ENCODE assay signal across 9 cellular contexts in the genomic region with DNA sequence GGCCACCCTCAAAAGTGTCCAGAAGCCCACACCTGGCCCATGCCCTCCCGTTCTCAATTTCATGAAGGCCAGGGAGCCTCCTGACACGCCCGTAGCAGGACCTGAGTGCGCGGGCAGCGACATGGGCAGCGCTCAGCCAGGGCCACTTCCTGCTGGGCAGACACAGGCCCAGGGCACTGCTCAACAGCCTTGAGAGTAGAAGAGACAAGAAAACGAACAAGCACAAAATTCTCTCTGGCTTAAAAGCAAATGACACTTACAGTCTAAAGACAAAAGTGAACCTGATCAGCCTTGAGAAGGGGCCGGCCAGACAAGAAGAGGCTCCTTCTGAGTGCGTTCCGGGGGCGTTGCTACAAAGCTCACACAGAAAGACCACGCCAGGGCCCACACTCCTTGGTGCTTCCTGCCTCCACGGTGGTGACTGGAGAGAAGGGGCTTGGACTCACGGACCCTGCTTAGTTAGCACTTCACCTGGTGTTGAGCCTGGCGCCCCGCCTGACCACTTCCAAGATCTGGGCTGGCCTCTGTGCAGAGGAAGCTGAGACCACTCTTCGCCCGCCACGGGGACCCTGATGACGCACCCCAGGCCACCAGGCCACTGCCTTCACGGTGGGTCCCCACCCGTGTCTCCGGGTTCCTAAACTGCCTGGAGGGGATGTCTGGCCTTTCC. TPM values are rescaled to one million over a fixed set of nuclear protein-coding genes. Genes with fewer than 3 reads are reported as not detected.
DNase-seq lines count a peak whose midpoint lies in the region; ATAC-seq and TF ChIP-seq lines count a peak whose summit lies in the region.
"Had no signal": no experiment of that assay in that cellular context is flagged by ENCODE, and none has a peak within 500 bp of the region (broad histone marks: within the 10 kb centered on the region; RNA-seq: fewer than 3 reads in every experiment).

No MANE protein-coding gene starts in this region.

- intact Hi-C loops in CD14-positive monocyte (cut with micrococcal nuclease) = no loop called here

- TF ChIP-seq CTCF in CD14-positive monocyte (IDR thresholded peaks at IDR 0.05) (no peak), OCI-LY3 (IDR thresholded peaks at IDR 0.05; ENCODE audit: low read depth, low read length) (no peak)

- H3K79me2 ChIP-seq in OCI-LY3 (ENCODE audit: low read length) = peaks cover 53% of the 10 kb centered on the region

- H3K4me3 ChIP-seq in OCI-LY3 (ENCODE audit: low read length) = peak overlapping the region; percentile 98

- no peak for DNase-seq in CD14-positive monocyte (ENCODE audit: low spot score)
- peak in 1 of 3 experiments; percentile 10 for DNase-seq in effector memory CD8-positive, alpha-beta T cell
- no peak for DNase-seq in natural killer cell treated with Interleukin-12 subunit alpha and Interleukin-12 subunit beta and Interleukin-15 and Interleukin-18, amount 100 ng/mL, for 72 hours (ENCODE audit: low spot score)
- no peak for DNase-seq in pons (ENCODE audit: low spot score)
- no peak for DNase-seq in NCI-H1930 (lab: John Stamatoyannopoulos, UW)

- no peak overlapping the region for H2AFZ ChIP-seq in OCI-LY3 (ENCODE audit: low read depth, low read length)

- H3K27ac ChIP-seq in OCI-LY3 (ENCODE audit: low read length) = no peak overlapping the region
- H3K27ac ChIP-seq: epithelial cell of prostate had no signal

- 0 out of 2 replicates have a peak, but pooled peaks cover 3% of the 10 kb centered on the region for H3K27me3 ChIP-seq in OCI-LY3 (ENCODE audit: low read depth, low read length)

- H3K27me3 Mint-ChIP-seq in CD14-positive monocyte (ENCODE audit: low read depth in 3 of 3) = peaks cover 5 to 17% (median 11%) of the 10 kb centered on the region in 3 donors
- H3K27me3 Mint-ChIP-seq in effector memory CD8-positive, alpha-beta T cell = peaks cover 0 to 12% of the 10 kb centered on the region in 2 donors
- no peaks in the 10 kb centered on the region for H3K27me3 Mint-ChIP-seq in natural killer cell treated with Interleukin-12 subunit alpha and Interleukin-12 subunit beta and Interleukin-15 and Interleukin-18, amount 100 ng/mL, for 72 hours

- peak overlapping the region; percentile 91 for H3K4me2 ChIP-seq in OCI-LY3 (ENCODE audit: low read length)

- peak overlapping the region; percentile 91 to 94 for H3K4me3 Mint-ChIP-seq in CD14-positive monocyte
- peak overlapping the region; percentile 89 for H3K4me3 Mint-ChIP-seq in effector memory CD8-positive, alpha-beta T cell
- H3K4me3 Mint-ChIP-seq in natural killer cell treated with Interleukin-12 subunit alpha and Interleukin-12 subunit beta and Interleukin-15 and Interleukin-18, amount 100 ng/mL, for 72 hours = peak overlapping the region; percentile 86

- H3K9me3 ChIP-seq in OCI-LY3 (ENCODE audit: insufficient read depth, low read length) = no peaks in the 10 kb centered on the region

- H3K36me3 ChIP-seq in OCI-LY3 (replicated peaks; ENCODE audit: low read depth, low read length) = no peaks in the 10 kb centered on the region

- peaks cover 0 to 5% (median 0%) of the 10 kb centered on the region in 7 donors for H3K9me3 Mint-ChIP-seq in CD14-positive monocyte
- H3K9me3 Mint-ChIP-seq in effector memory CD8-positive, alpha-beta T cell = no peaks in the 10 kb centered on the region
- no peaks in the 10 kb centered on the region for H3K9me3 Mint-ChIP-seq in natural killer cell treated with Interleukin-12 subunit alpha and Interleukin-12 subunit beta and Interleukin-15 and Interleukin-18, amount 100 ng/mL, for 72 hours

- peaks cover 32% of the 10 kb centered on the region for H4K20me1 ChIP-seq in OCI-LY3 (ENCODE audit: insufficient read depth, low read length)

- peaks cover 4 to 8% of the 10 kb centered on the region in 2 donors for H3K36me3 Mint-ChIP-seq in CD14-positive monocyte
- H3K36me3 Mint-ChIP-seq in effector memory CD8-positive, alpha-beta T cell (ENCODE audit: insufficient read depth) = peaks cover 23% of the 10 kb centered on the region
- no peaks in the 10 kb centered on the region for H3K36me3 Mint-ChIP-seq in natural killer cell treated with Interleukin-12 subunit alpha and Interleukin-12 subunit beta and Interleukin-15 and Interleukin-18, amount 100 ng/mL, for 72 hours

- peak overlapping the region; percentile 82 for H3K9ac ChIP-seq in OCI-LY3 (ENCODE audit: low read length)

- peaks cover 56% of the 10 kb centered on the region for H3K4me1 Mint-ChIP-seq in CD14-positive monocyte
- peaks cover 16 to 39% of the 10 kb centered on the region in 2 donors for H3K4me1 Mint-ChIP-seq in effector memory CD8-positive, alpha-beta T cell (ENCODE audit: low read depth in 2 of 2)
- peaks cover 26 to 27% of the 10 kb centered on the region in 2 donors for H3K4me1 Mint-ChIP-seq in natural killer cell treated with Interleukin-12 subunit alpha and Interleukin-12 subunit beta and Interleukin-15 and Interleukin-18, amount 100 ng/mL, for 72 hours (ENCODE audit: low read depth in 2 of 2)

- no peak for ATAC-seq in effector memory CD8-positive, alpha-beta T cell (replicated peaks)
- no peak for ATAC-seq in natural killer cell treated with Interleukin-12 subunit alpha and Interleukin-12 subunit beta and Interleukin-15 and Interleukin-18, amount 100 ng/mL, for 72 hours
- ATAC-seq in GM21381 (IDR thresholded peaks at IDR 0.05; ENCODE audit: unreplicated experiment) (no peak), HG03097 (IDR thresholded peaks at IDR 0.05; ENCODE audit: low FRiP score, unreplicated experiment) (no peak)

- peak overlapping the region in 6 of 7 donors; percentile 85 to 96 (median 90) for H3K27ac Mint-ChIP-seq in CD14-positive monocyte
- peak overlapping the region; percentile 64 to 92 for H3K27ac Mint-ChIP-seq in effector memory CD8-positive, alpha-beta T cell
- peak overlapping the region; percentile 72 to 78 for H3K27ac Mint-ChIP-seq in natural killer cell treated with Interleukin-12 subunit alpha and Interleukin-12 subunit beta and Interleukin-15 and Interleukin-18, amount 100 ng/mL, for 72 hours

- H3K4me1 ChIP-seq in OCI-LY3 (ENCODE audit: low read length) = peaks cover 31% of the 10 kb centered on the region

RNA-seq across cellular contexts. Expression of a gene that starts 1.5 kb away (rescaled TPM):
- polyA plus RNA-seq in CD14-positive monocyte = 10 to 100 TPM in 1 of 2 donors, 1 to 10 TPM in 1; 8.2 to 12.5 TPM
- 10 to 100 TPM; 13.5 to 21.9 TPM for total RNA-seq in natural killer cell treated with Interleukin-12 subunit alpha and Interleukin-12 subunit beta and Interleukin-15 and Interleukin-18, amount 100 ng/mL, for 72 hours
